In the genomic region with DNA sequence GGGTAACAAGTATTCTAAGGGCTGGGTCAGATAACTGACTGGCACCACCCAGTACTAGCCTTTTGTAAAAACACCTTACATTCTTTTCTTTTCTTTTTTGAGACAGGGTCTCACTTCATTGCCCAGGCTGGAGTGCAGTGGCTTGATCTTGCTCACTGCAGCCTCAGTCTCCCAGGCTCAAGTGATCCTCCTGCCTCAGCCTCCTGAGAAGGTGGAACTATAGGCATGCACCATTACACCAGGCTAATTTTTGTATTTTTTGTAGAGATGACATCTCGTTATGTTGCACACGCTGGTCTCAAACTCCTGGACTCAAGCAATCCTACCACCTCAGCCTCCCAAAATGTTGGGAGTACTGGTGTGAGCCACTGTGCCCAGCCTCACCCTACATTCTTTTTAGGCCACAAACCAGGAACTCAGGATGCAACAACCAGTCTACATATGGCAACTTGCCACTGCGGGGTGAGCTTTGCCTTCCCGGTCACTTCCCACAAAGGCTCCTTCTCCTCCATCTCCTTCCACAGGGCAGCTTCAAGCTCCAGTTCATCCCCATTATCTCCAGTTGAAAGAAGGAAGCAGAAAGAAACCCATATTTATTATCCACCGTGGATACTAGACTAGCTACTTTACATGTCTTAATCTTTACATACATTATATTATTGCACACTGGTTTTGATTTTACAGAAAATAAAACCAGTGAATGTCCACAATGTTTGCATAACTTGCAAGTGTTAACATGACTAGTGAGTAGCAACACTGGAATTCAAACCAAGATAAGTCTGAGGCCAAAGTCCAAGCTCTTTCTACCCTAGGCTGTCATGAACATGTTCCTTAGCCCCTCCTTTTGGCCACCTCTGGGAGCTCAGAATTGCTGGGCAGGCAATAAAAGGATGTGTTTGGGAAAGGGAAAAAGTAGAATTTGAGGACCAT, we compare ENCODE assay signal across 12 cellular contexts. TPM values are rescaled to one million over a fixed set of nuclear protein-coding genes. Genes with fewer than 3 reads are reported as not detected.
DNase-seq lines count a peak whose midpoint lies in the region; ATAC-seq, FAIRE-seq and TF ChIP-seq lines count a peak whose summit lies in the region.
"Had no signal": no experiment of that assay in that cellular context is flagged by ENCODE, and none has a peak within 500 bp of the region (broad histone marks: within the 10 kb centered on the region; RNA-seq: fewer than 3 reads in every experiment).

No MANE protein-coding gene starts in this region.

- H3K4me1 Mint-ChIP-seq in activated naive CD8-positive, alpha-beta T cell treated with anti-CD3 and anti-CD28 coated beads for 36 hours, result peaks cover 14% of the 10 kb centered on the region

- intact Hi-C loops in left colon (cut with DNase I, micrococcal nuclease), result no loop called here

- peak overlapping the region; percentile 91 to 94 for H3K27ac ChIP-seq in A549
- no peak overlapping the region for H3K27ac ChIP-seq in brain microvascular endothelial cell
- H3K27ac ChIP-seq: adrenal gland, C4-2B had no signal

- TF ChIP-seq EP300 in A549 (IDR thresholded peaks at IDR 0.05), result peak in 1 of 2 experiments; percentile 70; a peak in 2 of 5 replicates

- peak; percentile 51 to 55; a peak in 4 of 5 replicates for TF ChIP-seq RAD21 in A549 (conservative IDR thresholded peaks at IDR 0.05 in 1 of 2, IDR thresholded peaks at IDR 0.05 in 1 of 2)

- no peak overlapping the region for H3K27ac Mint-ChIP-seq in activated naive CD8-positive, alpha-beta T cell treated with anti-CD3 and anti-CD28 coated beads for 36 hours

- TF ChIP-seq CTCF in A549 (IDR thresholded peaks at IDR 0.05) (peak; percentile 16; the same call in 1 of the 3 replicates), brain microvascular endothelial cell (IDR thresholded peaks at IDR 0.05; ENCODE audit: low read depth, low read length, missing control alignments) (peak; percentile 22)

- no peaks in the 10 kb centered on the region for H3K36me3 Mint-ChIP-seq in activated naive CD8-positive, alpha-beta T cell treated with anti-CD3 and anti-CD28 coated beads for 36 hours

- H3K9me3 Mint-ChIP-seq in activated naive CD8-positive, alpha-beta T cell treated with anti-CD3 and anti-CD28 coated beads for 36 hours, result no peaks in the 10 kb centered on the region

- H3K27me3 Mint-ChIP-seq in activated naive CD8-positive, alpha-beta T cell treated with anti-CD3 and anti-CD28 coated beads for 36 hours, result no peaks in the 10 kb centered on the region

- CTCF ChIA-PET in A549 (lab: Yijun Ruan, JAX), result interaction anchor here (0.8 to 3.3 kb wide), 15 partner anchors 8 to 187 kb away, joined by 3 to 17 read pairs (median 5); partner anchors contain the start of gene AP1S3

- H3K9me3 ChIP-seq in A549, result no peaks in the 10 kb centered on the region
- H3K9me3 ChIP-seq: adrenal gland had no signal

- no peaks in the 10 kb centered on the region for H3K36me3 ChIP-seq in brain microvascular endothelial cell (replicated peaks)
- H3K36me3 ChIP-seq: adrenal gland had no signal

- POLR2A ChIA-PET in A549 (lab: Yijun Ruan, JAX), result interaction anchor here (0.8 to 1.4 kb wide), 7 partner anchors 11 to 101 kb away, joined by 3 to 8 read pairs (median 4); partner anchors contain the start of genes AP1S3 and WDFY1

- peak; percentile 95 to 99 for ATAC-seq in A549
- peak; percentile 96 for ATAC-seq in left colon

- peak; percentile 79 for FAIRE-seq in A549 (lab: Jason Lieb, UNC)
- FAIRE-seq: K562 had no signal

- no peak overlapping the region for H3K4me3 Mint-ChIP-seq in activated naive CD8-positive, alpha-beta T cell treated with anti-CD3 and anti-CD28 coated beads for 36 hours

- peak overlapping the region; percentile 70 for H3K4me2 ChIP-seq in A549

- no peaks in the 10 kb centered on the region for H3K27me3 ChIP-seq in brain microvascular endothelial cell (replicated peaks)
- H3K27me3 ChIP-seq: adrenal gland had no signal

- peaks cover 63% of the 10 kb centered on the region for H3K4me1 ChIP-seq in A549
- H3K4me1 ChIP-seq: adrenal gland had no signal

- H3K4me3 ChIP-seq in A549 (no peak overlapping the region), brain microvascular endothelial cell (ENCODE audit: low read depth, low read length) (no peak overlapping the region)
- H3K4me3 ChIP-seq: adrenal gland, K562 had no signal

- peak; percentile 85 to 95 for DNase-seq in A549 (ENCODE audit: low read depth in 1 of 2, low spot score in 1 of 2)
- peak; percentile 84 for DNase-seq in HT1080 (ENCODE audit: low read depth)
- DNase-seq in brain microvascular endothelial cell, result peak; percentile 74
- DNase-seq in left colon, result peak; percentile 58 to 76
- DNase-seq in NCI-H187 (lab: John Stamatoyannopoulos, UW), result no peak
- DNase-seq in DMS114 treated with DMSO at 0.1 percent for 48 hours (lab: John Stamatoyannopoulos, UW; ENCODE audit: unreplicated experiment), result no peak
- no peak for DNase-seq in activated naive CD8-positive, alpha-beta T cell treated with anti-CD3 and anti-CD28 coated beads for 36 hours
- no peak for DNase-seq in NCI-H1436 treated with DMSO at 0.1 percent for 48 hours (lab: John Stamatoyannopoulos, UW)
- DNase-seq: adrenal gland, retina had no signal

- in situ Hi-C loops in brain microvascular endothelial cell (cut with HindIII; ENCODE audit: low pct_ligation_motif_present, low sequenced_read_pairs), result no loop called here

- WGBS in A549 (ENCODE audit: missing lambda C conversion rate), result 3% methylated on average over 5 of the region's 5 CpGs

- TF ChIP-seq POLR2A in A549 (IDR thresholded peaks at IDR 0.05; ENCODE audit: low read length), result no peak

TF ChIP-seq in A549, 52 proteins besides CTCF, POLR2A, EP300 and RAD21 (continues in another document):
- TF ChIP-seq ZSCAN20 (CRISPR knock-in tag; IDR thresholded peaks at IDR 0.05), result no peak; the same call in 1 of the 2 replicates
- no peak for TF ChIP-seq NR3C1 (IDR thresholded peaks at IDR 0.05)
- TF ChIP-seq RCOR1 (IDR thresholded peaks at IDR 0.05; ENCODE audit: low read depth, low read length), result no peak
- TF ChIP-seq RNF2 (IDR thresholded peaks at IDR 0.05; ENCODE audit: borderline replicate concordance, low read depth), result no peak
- TF ChIP-seq, protein P1, sequence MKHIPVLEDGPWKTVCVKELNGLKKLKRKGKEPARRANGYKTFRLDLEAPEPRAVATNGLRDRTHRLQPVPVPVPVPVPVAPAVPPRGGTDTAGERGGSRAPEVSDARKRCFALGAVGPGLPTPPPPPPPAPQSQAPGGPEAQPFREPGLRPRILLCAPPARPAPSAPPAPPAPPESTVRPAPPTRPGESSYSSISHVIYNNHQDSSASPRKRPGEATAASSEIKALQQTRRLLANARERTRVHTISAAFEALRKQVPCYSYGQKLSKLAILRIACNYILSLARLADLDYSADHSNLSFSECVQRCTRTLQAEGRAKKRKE (CRISPR knock-in tag; IDR thresholded peaks at IDR 0.05; ENCODE audit: low read depth), result peak; percentile 62; the same call in 1 of the 2 replicates
- TF ChIP-seq, protein P2, sequence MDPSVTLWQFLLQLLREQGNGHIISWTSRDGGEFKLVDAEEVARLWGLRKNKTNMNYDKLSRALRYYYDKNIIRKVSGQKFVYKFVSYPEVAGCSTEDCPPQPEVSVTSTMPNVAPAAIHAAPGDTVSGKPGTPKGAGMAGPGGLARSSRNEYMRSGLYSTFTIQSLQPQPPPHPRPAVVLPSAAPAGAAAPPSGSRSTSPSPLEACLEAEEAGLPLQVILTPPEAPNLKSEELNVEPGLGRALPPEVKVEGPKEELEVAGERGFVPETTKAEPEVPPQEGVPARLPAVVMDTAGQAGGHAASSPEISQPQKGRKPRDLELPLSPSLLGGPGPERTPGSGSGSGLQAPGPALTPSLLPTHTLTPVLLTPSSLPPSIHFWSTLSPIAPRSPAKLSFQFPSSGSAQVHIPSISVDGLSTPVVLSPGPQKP (IDR thresholded peaks at IDR 0.05; ENCODE audit: low read depth, low read length), result no peak
- peak; percentile 6; the same call in 1 of the 2 replicates for TF ChIP-seq FOXS1 (CRISPR knock-in tag; IDR thresholded peaks at IDR 0.05)
- TF ChIP-seq E2F6 (IDR thresholded peaks at IDR 0.05; ENCODE audit: borderline replicate concordance, low read depth), result peak; percentile 38; the same call in 1 of the 2 replicates
- TF ChIP-seq JUN (IDR thresholded peaks at IDR 0.05), result peak; percentile 83 to 94; a peak in 4 of 5 replicates
- TF ChIP-seq HOXB5 (CRISPR knock-in tag; IDR thresholded peaks at IDR 0.05), result peak; percentile 67; the same call in 1 of the 2 replicates
- TF ChIP-seq RFX5 (IDR thresholded peaks at IDR 0.05), result 0 out of 2 replicates have a peak, but pooled peaks have one; percentile 25
- TF ChIP-seq MAX (IDR thresholded peaks at IDR 0.05), result peak; percentile 56; the same call in 1 of the 2 replicates
- no peak for TF ChIP-seq FOSB (CRISPR knock-in tag; IDR thresholded peaks at IDR 0.05)
- TF ChIP-seq NPAS2 (CRISPR knock-in tag; IDR thresholded peaks at IDR 0.05; ENCODE audit: borderline replicate concordance), result no peak
- TF ChIP-seq SMC3 (IDR thresholded peaks at IDR 0.05), result peak; percentile 32
- peak; percentile 67 for TF ChIP-seq FOSL2 (IDR thresholded peaks at IDR 0.05)
- TF ChIP-seq FOSL2 (CRISPR knock-in tag; IDR thresholded peaks at IDR 0.05), result peak; percentile 88
- peak; percentile 76 for TF ChIP-seq JUNB (IDR thresholded peaks at IDR 0.05)
- TF ChIP-seq KDM1A (IDR thresholded peaks at IDR 0.05; ENCODE audit: low read depth), result no peak
- TF ChIP-seq PHF8 (IDR thresholded peaks at IDR 0.05; ENCODE audit: borderline replicate concordance, low read depth), result no peak

RNA-seq across cellular contexts. Expression of gene AP1S3, which starts 23.7 kb away (rescaled TPM):
- 28.3 and 57.0 TPM in 2 replicates for polyA plus RNA-seq in A549 (2011; rRNA removed)
- polyA plus RNA-seq in A549 (2012; cell fraction: cytosol; rRNA removed), result 12.4 and 14.2 TPM in 2 replicates
- 4.9 and 6.0 TPM in 2 replicates for polyA plus RNA-seq in A549 (2012; cell fraction: nucleus; rRNA removed)
- 39.7 to 43.4 TPM (median 42.9 TPM) in 3 replicates for polyA plus RNA-seq in A549 (2017; fragmentation: RNase III; extraction: RNeasy Plus Mini Kit Qiagen cat#74134 plus additional on column Dnase treatment)
- polyA minus RNA-seq in A549 (2011; rRNA and poly(A)+ RNA removed), result 13.9 and 16.2 TPM in 2 replicates
- total RNA-seq in HT1080 (2014; rRNA removed; shearing (Covaris generic)), result 5.0 and 13.3 TPM in 2 replicates
- polyA plus RNA-seq in HT1080 (2015; cell fraction: cytosol; rRNA removed), result 16.0 and 17.2 TPM in 2 replicates
- polyA plus RNA-seq in HT1080 (2015; cell fraction: nucleus; rRNA removed), result 5.5 and 8.4 TPM in 2 replicates
- 10 to 100 TPM in 1 of 2 donors, 1 to 10 TPM in 1; 7.0 to 13.5 TPM for total RNA-seq in left colon
- total RNA-seq in activated naive CD8-positive, alpha-beta T cell treated with anti-CD3 and anti-CD28 coated beads for 36 hours, result 10 to 100 TPM; 10.5 to 11.3 TPM

Comparison
In these comparisons a context has a peak if more than half of its experiments do, and no peak if none do; other contexts are left out.
1. DNase-seq: peak in A549 (2 of 2), HT1080 (single experiment), brain microvascular endothelial cell (single experiment) and left colon (2 of 2); none in NCI-H187 (0 of 2), DMS114 treated with DMSO at 0.1 percent for 48 hours (single experiment), activated naive CD8-positive, alpha-beta T cell treated with anti-CD3 and anti-CD28 coated beads for 36 hours (single experiment) and NCI-H1436 treated with DMSO at 0.1 percent for 48 hours (single experiment).